ENCODE assay signal across 9 cellular contexts in the genomic region with DNA sequence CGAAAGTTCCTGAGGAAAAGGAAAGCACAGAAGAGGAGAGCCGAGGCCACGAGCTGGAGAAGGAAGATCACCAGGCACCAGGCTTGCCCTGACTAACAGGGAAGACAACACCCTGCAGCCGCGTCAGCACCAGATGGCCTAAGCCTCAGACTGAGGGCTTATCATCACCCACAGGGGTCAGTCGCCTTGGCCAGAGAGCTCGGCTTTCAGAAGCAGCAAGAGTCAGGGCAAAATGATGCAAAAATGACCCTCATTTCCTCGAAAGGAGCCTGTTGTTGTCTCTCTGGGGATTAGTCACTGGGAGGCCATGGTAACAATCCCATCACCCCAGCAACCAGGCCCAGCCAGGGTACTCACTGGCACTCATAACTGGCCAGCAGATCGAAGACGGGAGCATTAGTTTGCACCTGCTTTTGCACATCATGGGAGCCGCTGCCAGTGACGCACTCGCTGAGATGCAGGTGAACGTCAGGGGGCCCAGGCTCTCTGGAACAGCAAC. TPM values are rescaled to one million over a fixed set of nuclear protein-coding genes. Genes with fewer than 3 reads are reported as not detected.
DNase-seq lines count a peak whose midpoint lies in the region; ATAC-seq lines count a peak whose summit lies in the region.
"Had no signal": no experiment of that assay in that cellular context is flagged by ENCODE, and none has a peak within 500 bp of the region (broad histone marks: within the 10 kb centered on the region; RNA-seq: fewer than 3 reads in every experiment).

No MANE protein-coding gene starts in this region.

- H2BK5ac ChIP-seq in mesendoderm (ENCODE audit: low read length), result no peak overlapping the region

- no peak overlapping the region for H2BK120ac ChIP-seq in mesendoderm (ENCODE audit: low read depth, low read length)

- H3K36me3 ChIP-seq in ACC112 (ENCODE audit: insufficient read depth, low read length), result no peaks in the 10 kb centered on the region
- no peaks in the 10 kb centered on the region for H3K36me3 ChIP-seq in mesendoderm (ENCODE audit: control insufficient read depth, insufficient read depth, low read length)
- H3K36me3 ChIP-seq in aorta (ENCODE audit: control insufficient read depth in 1 of 2, insufficient read depth in 2 of 2, low read length in 1 of 2), result no peaks in the 10 kb centered on the region

- no peak overlapping the region for H4K5ac ChIP-seq in mesendoderm (ENCODE audit: low read length)

- H3K4me3 ChIP-seq in ACC112 (ENCODE audit: low read depth, low read length), result peak overlapping the region; percentile 57
- no peak overlapping the region for H3K4me3 ChIP-seq in mesendoderm (ENCODE audit: low read length)
- no peak overlapping the region for H3K4me3 ChIP-seq in aorta (ENCODE audit: low read length in 2 of 2)

- WGBS in mesendoderm (ENCODE audit: extremely low coverage, insufficient coverage, low lambda C conversion rate), result no CpG with 5 or more reads among the region's 14 CpGs
- 48 to 57% methylated on average over 14 of the region's 14 CpGs for WGBS in aorta, 2 donors

- intact Hi-C loops in aorta (cut with DNase I), result no loop called here

- no peaks in the 10 kb centered on the region for H3K9me3 Mint-ChIP-seq in activated naive CD4-positive, alpha-beta T cell treated with anti-CD3 and anti-CD28 coated beads, Interleukin-2, amount 50 U/mL, for 72 hours
- H3K9me3 Mint-ChIP-seq: T-helper 1 cell treated with Interleukin-12 subunit alpha and Interleukin-12 subunit beta and Interleukin-4 antibody, amounts not matched to agents 30 μg/mL and 1 μg/mL, for 36 hours had no signal

- H3K4ac ChIP-seq in mesendoderm (ENCODE audit: low read depth, low read length), result no peak overlapping the region

- H3K4me1 ChIP-seq in ACC112 (ENCODE audit: control insufficient read depth, insufficient read depth, low read length, unreplicated experiment) (peaks cover 38% of the 10 kb centered on the region), mesendoderm (ENCODE audit: control insufficient read depth, low read depth, low read length) (no peaks in the 10 kb centered on the region), aorta (ENCODE audit: control insufficient read depth in 1 of 2, insufficient read depth in 2 of 2, low read length in 2 of 2) (peaks cover 0 to 8% of the 10 kb centered on the region in 2 donors)

- H2BK15ac ChIP-seq in mesendoderm (replicated peaks; ENCODE audit: low read depth), result no peak overlapping the region

- H3K27me3 ChIP-seq in ACC112 (ENCODE audit: insufficient read depth, low read length) (no peaks in the 10 kb centered on the region), mesendoderm (ENCODE audit: insufficient read depth, low read length, poor library complexity) (no peaks in the 10 kb centered on the region), aorta (ENCODE audit: control insufficient read depth in 1 of 2, insufficient read depth in 2 of 2, low read length in 1 of 2) (no peaks in the 10 kb centered on the region)

- no peak overlapping the region for H3K23ac ChIP-seq in mesendoderm (ENCODE audit: low read length)

- H3K27ac Mint-ChIP-seq in activated naive CD4-positive, alpha-beta T cell treated with anti-CD3 and anti-CD28 coated beads, Interleukin-2, amount 50 U/mL, for 72 hours, result no peak overlapping the region
- H3K27ac Mint-ChIP-seq: T-helper 1 cell treated with Interleukin-12 subunit alpha and Interleukin-12 subunit beta and Interleukin-4 antibody, amounts not matched to agents 30 μg/mL and 1 μg/mL, for 36 hours had no signal

- H4K8ac ChIP-seq in mesendoderm (ENCODE audit: low read depth, low read length), result no peak overlapping the region

- peak overlapping the region; percentile 15 for H2AFZ ChIP-seq in ACC112 (ENCODE audit: low read length, unreplicated experiment)

- no peaks in the 10 kb centered on the region for H3K9me3 ChIP-seq in aorta (ENCODE audit: control insufficient read depth, low read length)

- DNase-seq in NCI-H2107 (lab: John Stamatoyannopoulos, UW) (peak; percentile 62), dermis microvascular lymphatic vessel endothelial cell (ENCODE audit: low read depth in 2 of 2) (peak; percentile 32 to 95), mesendoderm (peak; percentile 50), aorta (peak; percentile 91 to 94)
- DNase-seq in activated naive CD4-positive, alpha-beta T cell treated with anti-CD3 and anti-CD28 coated beads, Interleukin-2, amount 50 U/mL, for 72 hours (ENCODE audit: low spot score in 2 of 2), result no peak

- no peak overlapping the region for H3K4me2 ChIP-seq in mesendoderm (ENCODE audit: low read length)

- H2AK5ac ChIP-seq in mesendoderm (ENCODE audit: low read length), result no peak overlapping the region

- H3K27ac ChIP-seq in ACC112 (ENCODE audit: low read depth, low read length), result peak overlapping the region; percentile 96
- H3K27ac ChIP-seq in mesendoderm (ENCODE audit: low read depth, low read length), result no peak overlapping the region
- peak overlapping the region in 1 of 2 donors; percentile 49 for H3K27ac ChIP-seq in aorta (ENCODE audit: low read depth in 1 of 2, low read length in 2 of 2)

- no peaks in the 10 kb centered on the region for H3K79me2 ChIP-seq in ACC112 (ENCODE audit: control insufficient read depth, insufficient read depth, low read length, unreplicated experiment)
- no peaks in the 10 kb centered on the region for H3K79me2 ChIP-seq in mesendoderm (ENCODE audit: control insufficient read depth, insufficient read depth, low read length)

- no peak overlapping the region for H3K9ac ChIP-seq in mesendoderm (ENCODE audit: low read length)

- H3K18ac ChIP-seq in mesendoderm (ENCODE audit: low read length), result no peak overlapping the region

- no peaks in the 10 kb centered on the region for H3K79me1 ChIP-seq in mesendoderm (ENCODE audit: low read length)

- H3K36me3 Mint-ChIP-seq in activated naive CD4-positive, alpha-beta T cell treated with anti-CD3 and anti-CD28 coated beads, Interleukin-2, amount 50 U/mL, for 72 hours, result no peaks in the 10 kb centered on the region

- no peak overlapping the region for H3K56ac ChIP-seq in mesendoderm (ENCODE audit: low read length)

- ATAC-seq in aorta (ENCODE audit: low FRiP score) (peak; percentile 78), GM21576 (IDR thresholded peaks at IDR 0.05; ENCODE audit: unreplicated experiment) (no peak), GM19395 (IDR thresholded peaks at IDR 0.05; ENCODE audit: unreplicated experiment) (no peak)
- ATAC-seq in activated naive CD4-positive, alpha-beta T cell treated with anti-CD3 and anti-CD28 coated beads, Interleukin-2, amount 50 U/mL, for 72 hours, result no peak

RNA-seq across cellular contexts. Expression of gene ZFP36L2, which starts 42.7 kb away (rescaled TPM):
- total RNA-seq in dermis microvascular lymphatic vessel endothelial cell (13.4 and 27.9 TPM in 2 replicates), aorta (100 to 1,000 TPM; 180 to 231 TPM)
- 71.1 TPM for polyA plus RNA-seq in mesendoderm (2013, experiment 1 of 2)
- 70.6 TPM for polyA plus RNA-seq in mesendoderm (2013, experiment 2 of 2)
- 100 to 1,000 TPM in 1 of 2 donors, 10 to 100 TPM in 1; 71.9 to 118 TPM for polyA plus RNA-seq in aorta
- 10 to 100 TPM; 27.3 to 70.4 TPM for total RNA-seq in activated naive CD4-positive, alpha-beta T cell treated with anti-CD3 and anti-CD28 coated beads, Interleukin-2, amount 50 U/mL, for 72 hours

Comparison
In these comparisons a context has a peak if more than half of its experiments do, and no peak if none do; other contexts are left out.
1. DNase-seq: peak in NCI-H2107 (single experiment), dermis microvascular lymphatic vessel endothelial cell (2 of 2), mesendoderm (single experiment) and aorta (2 of 2); none in activated naive CD4-positive, alpha-beta T cell treated with anti-CD3 and anti-CD28 coated beads, Interleukin-2, amount 50 U/mL, for 72 hours (0 of 2).